ENCODE assay signal across 8 cellular contexts in the genomic region with DNA sequence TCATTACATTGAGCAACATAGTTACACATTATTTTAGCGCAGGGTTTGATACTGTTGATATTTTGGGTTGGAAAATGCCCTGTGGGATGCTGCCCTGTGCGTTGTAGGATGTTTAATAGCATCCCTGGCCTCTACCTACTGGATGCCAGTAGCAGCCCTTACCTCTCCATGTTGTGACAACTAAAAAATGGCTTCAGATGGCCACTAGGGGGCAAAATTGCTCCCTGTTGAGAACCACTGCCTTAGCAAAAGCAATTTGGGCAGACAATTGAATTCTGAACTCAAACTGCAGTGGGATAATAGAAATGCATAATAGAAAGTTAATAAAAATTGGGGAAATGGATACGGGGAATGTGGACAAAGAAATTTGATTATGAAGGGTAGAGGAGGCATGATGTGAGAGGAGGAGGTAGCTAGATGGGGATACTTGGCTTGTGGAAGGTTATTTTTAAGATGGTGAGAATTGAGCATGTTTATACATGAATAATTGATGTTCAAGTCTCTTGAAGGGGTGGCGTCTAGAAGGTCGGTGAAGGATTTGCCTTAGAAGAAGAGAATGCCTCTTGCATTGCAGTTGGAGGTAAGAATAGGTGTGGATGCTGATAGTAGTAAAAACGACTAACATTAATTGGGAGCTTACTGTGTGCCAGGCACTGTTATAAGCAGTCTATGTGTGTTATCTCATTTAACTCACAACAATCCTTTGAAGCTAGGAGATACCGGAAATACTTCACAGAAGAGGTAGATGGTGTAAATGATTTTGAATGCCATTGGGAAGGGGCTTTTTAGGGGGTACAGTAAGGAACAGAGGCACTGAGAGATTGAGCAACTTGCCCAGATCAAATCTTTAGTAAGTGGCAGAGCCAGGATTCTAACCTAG. TPM values are rescaled to one million over a fixed set of nuclear protein-coding genes. Genes with fewer than 3 reads are reported as not detected.
DNase-seq lines count a peak whose midpoint lies in the region; ATAC-seq and TF ChIP-seq lines count a peak whose summit lies in the region.

No MANE protein-coding gene starts in this region.

- H3K27ac ChIP-seq in A673 (ENCODE audit: low read depth, low read length, poor library complexity, severe bottlenecking) = no peak overlapping the region

- peak; percentile 48 to 62 for ATAC-seq in activated CD4-positive, CD25-positive, alpha-beta regulatory T cell treated with anti-CD3 and anti-CD28 coated beads, Interleukin-2, amount 50 U/mL, for 24 hours
- no peak for ATAC-seq in HG03045 (IDR thresholded peaks at IDR 0.05; ENCODE audit: unreplicated experiment)

- no peak overlapping the region for H3K4me3 ChIP-seq in A673 (ENCODE audit: low read depth, low read length, poor library complexity, severe bottlenecking)

- peak; percentile 69 for TF ChIP-seq CTCF in A673 (conservative IDR thresholded peaks at IDR 0.05; ENCODE audit: low read depth, low read length)
- TF ChIP-seq CTCF in GM13976 (IDR thresholded peaks at IDR 0.05; ENCODE audit: borderline replicate concordance, control extremely low read depth, extremely low read depth, insufficient read depth, missing control alignments) = peak; percentile 80

- POLR2A ChIA-PET in A673 (lab: Charles Lee; ENCODE audit: low non-redundant PET) = no interaction called here

- CTCF ChIA-PET in A673 (lab: Charles Lee) = no interaction called here

- in situ Hi-C loops in GM13976 (cut with MboI; ENCODE audit: low sequenced_read_pairs, unreplicated experiment) = no loop called here

- DNase-seq in A673 (ENCODE audit: low spot score) (peak; percentile 58), GM13976 (ENCODE audit: low spot score) (peak; percentile 67), NCI-H2196 treated with DMSO at 0.1 percent for 48 hours (lab: John Stamatoyannopoulos, UW; ENCODE audit: unreplicated experiment) (peak; percentile 23), dermis blood vessel endothelial cell (peak; percentile 89), medulla oblongata (ENCODE audit: extremely low spot score) (peak; percentile 71)
- DNase-seq in stimulated activated CD8-positive, alpha-beta memory T cell treated with anti-CD3 and anti-CD28 coated beads, Interleukin-4, amount 100 ng/mL, for 48 hours = peak; percentile 68

- no peaks in the 10 kb centered on the region for H3K27me3 ChIP-seq in A673 (replicated peaks; ENCODE audit: insufficient read depth, low read depth, low read length, poor library complexity)

- H3K36me3 ChIP-seq in A673 (ENCODE audit: insufficient read depth, low read length, poor library complexity, severe bottlenecking) = peaks cover 21% of the 10 kb centered on the region

- BruUV-seq in A673 (replicated peaks; lab: Mats Ljungman, UMichigan) = TSS peak; percentile 20

- H3K9me3 ChIP-seq in A673 (ENCODE audit: low read depth, low read length, poor library complexity, severe bottlenecking) = no peaks in the 10 kb centered on the region

- intact Hi-C loops in A673 (cut with micrococcal nuclease; ENCODE audit: unreplicated experiment) = no loop called here

- H3K4me1 ChIP-seq in A673 (ENCODE audit: insufficient read depth, low read length, poor library complexity, severe bottlenecking) = no peaks in the 10 kb centered on the region

RNA-seq across cellular contexts. Expression of gene HEATR9, which starts 19.0 kb away (rescaled TPM):
- total RNA-seq in A673 (2021) (not detected in 2 replicates), dermis blood vessel endothelial cell (not detected in 2 replicates)

RNA-seq across cellular contexts. Expression of gene CCL5, which starts 30.5 kb away (rescaled TPM):
- total RNA-seq in A673 (2021) = not detected in 2 replicates
- 0.17 TPM in 1 of 2 replicates, not detected in the other for total RNA-seq in dermis blood vessel endothelial cell

RNA-seq across cellular contexts. Expression of gene TAF15, which starts 40.4 kb away (rescaled TPM):
- total RNA-seq in A673 (2021) (108 TPM in 2 replicates), dermis blood vessel endothelial cell (68.1 and 115 TPM in 2 replicates)

RNA-seq across cellular contexts. Expression of gene MMP28, which starts 54.3 kb away (rescaled TPM):
- total RNA-seq in A673 (2021) (not detected in 2 replicates), dermis blood vessel endothelial cell (14.1 and 38.1 TPM in 2 replicates)

Comparison
In these comparisons a context has a peak if more than half of its experiments do, and no peak if none do; other contexts are left out.
1. DNase-seq: peak in every context shown above with its lines; median percentile 89 in dermis blood vessel endothelial cell; 71 in medulla oblongata; 68 in stimulated activated CD8-positive, alpha-beta memory T cell treated with anti-CD3 and anti-CD28 coated beads, Interleukin-4, amount 100 ng/mL, for 48 hours; 67 in GM13976; 58 in A673; 23 in NCI-H2196 treated with DMSO at 0.1 percent for 48 hours.